10 cellular contexts compared by ENCODE assay signal in the genomic region with DNA sequence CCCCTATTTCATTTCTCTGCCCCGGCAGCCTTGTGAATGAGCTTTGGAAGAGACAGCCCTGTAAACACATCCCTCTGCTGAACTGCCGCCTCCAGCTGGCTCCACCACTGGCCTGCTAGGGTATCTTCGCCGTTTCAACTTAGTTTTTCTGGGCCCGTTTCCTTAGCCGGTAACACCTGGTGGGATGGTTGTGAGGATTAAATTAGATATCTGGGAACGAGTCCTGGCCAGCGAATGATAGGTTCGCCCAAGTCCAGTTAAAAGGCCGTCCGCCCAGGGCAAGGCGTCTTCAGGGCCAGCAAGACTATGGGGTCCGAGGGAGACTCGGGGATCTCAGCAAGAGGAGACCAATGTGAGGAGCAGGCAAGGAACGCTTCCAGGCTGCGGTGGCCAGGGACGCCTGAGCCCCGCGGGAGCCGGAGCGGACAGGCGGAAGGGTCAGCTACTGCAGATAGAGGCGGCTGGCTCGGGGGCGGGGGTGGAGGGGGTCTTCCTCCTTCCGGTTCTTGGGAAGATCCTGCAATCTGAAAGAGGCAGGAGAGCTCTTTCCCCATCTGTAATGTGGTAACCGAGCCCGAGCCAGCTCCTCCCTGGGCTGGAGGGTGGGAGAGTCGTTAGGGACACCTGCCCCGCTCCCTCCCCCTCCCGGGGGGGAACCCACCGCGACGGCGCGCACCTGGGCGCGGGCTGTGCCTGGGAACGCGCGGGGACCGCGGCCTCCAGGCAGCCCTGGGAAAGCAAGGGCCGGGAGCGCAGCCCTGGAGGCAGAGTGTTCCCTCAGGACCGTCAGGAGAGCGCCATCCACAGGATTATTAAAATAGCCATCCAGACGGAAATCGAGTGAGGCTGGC. TPM values are rescaled to one million over a fixed set of nuclear protein-coding genes. Genes with fewer than 3 reads are reported as not detected.
DNase-seq lines count a peak whose midpoint lies in the region; ATAC-seq and TF ChIP-seq lines count a peak whose summit lies in the region.
"Had no signal": no experiment of that assay in that cellular context is flagged by ENCODE, and none has a peak within 500 bp of the region (broad histone marks: within the 10 kb centered on the region; RNA-seq: fewer than 3 reads in every experiment).

No MANE protein-coding gene starts in this region.

- H3K4me1 ChIP-seq in GM23248 (ENCODE audit: insufficient read depth) (no peaks in the 10 kb centered on the region), rectal smooth muscle tissue (ENCODE audit: control insufficient read depth, insufficient read depth, low read length) (no peaks in the 10 kb centered on the region)

- H3K9me3 Mint-ChIP-seq in activated B cell treated with CpG ODN at 0.5 μM for 24 hours = no peaks in the 10 kb centered on the region
- no peaks in the 10 kb centered on the region for H3K9me3 Mint-ChIP-seq in activated T-helper 17 cell treated with anti-CD3 and anti-CD28 coated beads, Interleukin-2, amount 50 U/mL, for 72 hours
- H3K9me3 Mint-ChIP-seq: stimulated activated effector memory CD8-positive, alpha-beta T cell treated with anti-CD3 and anti-CD28 coated beads, Interleukin-12 subunit alpha, Interleukin-12 subunit beta, amount 100 ng/mL, for 72 hours had no signal

- H3K9ac ChIP-seq in GM23248 (no peak overlapping the region), rectal smooth muscle tissue (ENCODE audit: low read length) (no peak overlapping the region)

- H3K36me3 ChIP-seq in GM23248 (ENCODE audit: low read depth) (no peaks in the 10 kb centered on the region), rectal smooth muscle tissue (ENCODE audit: control insufficient read depth, insufficient read depth, low read length) (no peaks in the 10 kb centered on the region)

- peak overlapping the region; percentile 14 for H3K4me2 ChIP-seq in GM23248 (ENCODE audit: unreplicated experiment)

- H4K20me1 ChIP-seq in GM23248 (ENCODE audit: insufficient read depth) = no peaks in the 10 kb centered on the region

- H3K4me3 ChIP-seq in GM23248 (peak overlapping the region; percentile 31), rectal smooth muscle tissue (ENCODE audit: low read length) (peak overlapping the region; percentile 21)

- H3K9me3 ChIP-seq in GM23248 (ENCODE audit: low read depth) = no peaks in the 10 kb centered on the region

- no peaks in the 10 kb centered on the region for H3K27me3 ChIP-seq in GM23248 (replicated peaks; ENCODE audit: insufficient read depth)
- peaks cover 5% of the 10 kb centered on the region for H3K27me3 ChIP-seq in rectal smooth muscle tissue (ENCODE audit: control insufficient read depth, insufficient read depth, low read length)

- peak overlapping the region; percentile 67 for H2AFZ ChIP-seq in GM23248

- in situ Hi-C loops in GM23248 (cut with MboI) = no loop called here

- DNase-seq in GM23248 (peak; percentile 21), activated B cell treated with CpG ODN at 0.5 μM for 24 hours (no peak), iPS DF 19.7 (ENCODE audit: low read depth, low spot score) (peak; percentile 81)
- DNase-seq in activated CD8-positive, alpha-beta memory T cell treated with anti-CD3 and anti-CD28 coated beads, Interleukin-2, amount 50 U/mL, for 48 hours = no peak
- DNase-seq: activated CD4-positive, alpha-beta T cell treated with anti-CD3 and anti-CD28 coated beads, Interleukin-2, amount 50 U/mL, for 4 hours had no signal

- 10 to 13% methylated on average over 44 to 48 of the region's 49 CpGs for WGBS in GM23248 (ENCODE audit: low coverage in 1 of 2, low lambda C conversion rate in 2 of 2, missing lambda C conversion rate in 2 of 2), 2 experiments

- H3K27ac ChIP-seq in GM23248 = no peak overlapping the region
- H3K27ac ChIP-seq in rectal smooth muscle tissue (ENCODE audit: low read depth, low read length) = no peak overlapping the region

- H3K27ac Mint-ChIP-seq in activated B cell treated with CpG ODN at 0.5 μM for 24 hours = no peak overlapping the region
- no peak overlapping the region for H3K27ac Mint-ChIP-seq in activated T-helper 17 cell treated with anti-CD3 and anti-CD28 coated beads, Interleukin-2, amount 50 U/mL, for 72 hours
- H3K27ac Mint-ChIP-seq: stimulated activated effector memory CD8-positive, alpha-beta T cell treated with anti-CD3 and anti-CD28 coated beads, Interleukin-12 subunit alpha, Interleukin-12 subunit beta, amount 100 ng/mL, for 72 hours had no signal

- ATAC-seq in activated B cell treated with CpG ODN at 0.5 μM for 24 hours (ENCODE audit: low read depth) = no peak
- ATAC-seq in activated T-helper 17 cell treated with anti-CD3 and anti-CD28 coated beads, Interleukin-2, amount 50 U/mL, for 72 hours (replicated peaks) = no peak
- ATAC-seq in HG03460 (IDR thresholded peaks at IDR 0.05; ENCODE audit: unreplicated experiment) = no peak
- no peak for ATAC-seq in HG03045 (IDR thresholded peaks at IDR 0.05; ENCODE audit: unreplicated experiment)
- ATAC-seq: stimulated activated effector memory CD8-positive, alpha-beta T cell treated with anti-CD3 and anti-CD28 coated beads, Interleukin-12 subunit alpha, Interleukin-12 subunit beta, amount 100 ng/mL, for 72 hours had no signal

- intact Hi-C loops in activated B cell treated with CpG ODN at 0.5 μM for 24 hours (cut with micrococcal nuclease) = loop anchor here (1.0 kb wide), 1 partner anchor 19 kb away; no protein-coding TSS in a partner anchor

- no peaks in the 10 kb centered on the region for H3K9me2 ChIP-seq in GM23248 (ENCODE audit: insufficient read depth)

- POLR2A ChIA-PET in activated B cell treated with CpG ODN at 0.5 μM for 24 hours (lab: Charles Lee) = interaction anchor here (1.6 kb wide), 1 partner anchor 18 kb away, joined by 10 read pairs; a partner anchor contains a TSS

- H3F3A ChIP-seq in GM23248 (ENCODE audit: insufficient read depth) = no peaks in the 10 kb centered on the region

- TF ChIP-seq CTCF in activated B cell treated with CpG ODN at 0.5 μM for 24 hours (IDR thresholded peaks at IDR 0.05) = no peak

- H3K36me3 Mint-ChIP-seq in activated B cell treated with CpG ODN at 0.5 μM for 24 hours (ENCODE audit: low read depth) = no peaks in the 10 kb centered on the region
- no peaks in the 10 kb centered on the region for H3K36me3 Mint-ChIP-seq in activated T-helper 17 cell treated with anti-CD3 and anti-CD28 coated beads, Interleukin-2, amount 50 U/mL, for 72 hours (ENCODE audit: low read depth)
- H3K36me3 Mint-ChIP-seq: stimulated activated effector memory CD8-positive, alpha-beta T cell treated with anti-CD3 and anti-CD28 coated beads, Interleukin-12 subunit alpha, Interleukin-12 subunit beta, amount 100 ng/mL, for 72 hours had no signal

- H3K4me1 Mint-ChIP-seq in activated B cell treated with CpG ODN at 0.5 μM for 24 hours = peaks cover 8% of the 10 kb centered on the region
- H3K4me1 Mint-ChIP-seq in activated T-helper 17 cell treated with anti-CD3 and anti-CD28 coated beads, Interleukin-2, amount 50 U/mL, for 72 hours = no peaks in the 10 kb centered on the region
- H3K4me1 Mint-ChIP-seq: stimulated activated effector memory CD8-positive, alpha-beta T cell treated with anti-CD3 and anti-CD28 coated beads, Interleukin-12 subunit alpha, Interleukin-12 subunit beta, amount 100 ng/mL, for 72 hours had no signal

- CTCF ChIA-PET in activated B cell treated with CpG ODN at 0.5 μM for 24 hours (lab: Charles Lee) = interaction anchor here (1.1 kb wide), 1 partner anchor 232 kb away, joined by 4 read pairs; no protein-coding TSS in a partner anchor

- no peaks in the 10 kb centered on the region for H3K79me2 ChIP-seq in GM23248 (ENCODE audit: insufficient read depth)

- peak overlapping the region; percentile 61 for H3K4me3 Mint-ChIP-seq in activated B cell treated with CpG ODN at 0.5 μM for 24 hours
- H3K4me3 Mint-ChIP-seq in activated T-helper 17 cell treated with anti-CD3 and anti-CD28 coated beads, Interleukin-2, amount 50 U/mL, for 72 hours = no peak overlapping the region
- H3K4me3 Mint-ChIP-seq: stimulated activated effector memory CD8-positive, alpha-beta T cell treated with anti-CD3 and anti-CD28 coated beads, Interleukin-12 subunit alpha, Interleukin-12 subunit beta, amount 100 ng/mL, for 72 hours had no signal

- H3K27me3 Mint-ChIP-seq in activated B cell treated with CpG ODN at 0.5 μM for 24 hours = no peaks in the 10 kb centered on the region
- peaks cover 8% of the 10 kb centered on the region for H3K27me3 Mint-ChIP-seq in activated T-helper 17 cell treated with anti-CD3 and anti-CD28 coated beads, Interleukin-2, amount 50 U/mL, for 72 hours

RNA-seq across cellular contexts. Expression of a gene that starts 4.5 kb away (rescaled TPM):
- total RNA-seq in GM23248 (2014; rRNA removed; shearing (Covaris generic)) = not detected in 2 replicates
- polyA plus RNA-seq in GM23248 (2016; fragmentation: Nextera tagmentation; extraction: Ambion mirVana) = not detected in 2 replicates
- total RNA-seq in activated B cell treated with CpG ODN at 0.5 μM for 24 hours = not detected in 2 replicates
- not detected for total RNA-seq in activated T-helper 17 cell treated with anti-CD3 and anti-CD28 coated beads, Interleukin-2, amount 50 U/mL, for 72 hours

RNA-seq across cellular contexts. Expression of a gene that starts 17.9 kb away (rescaled TPM):
- 41.4 and 45.1 TPM in 2 replicates for total RNA-seq in GM23248 (2014; rRNA removed; shearing (Covaris generic))
- 58.6 and 63.6 TPM in 2 replicates for polyA plus RNA-seq in GM23248 (2016; fragmentation: Nextera tagmentation; extraction: Ambion mirVana)
- total RNA-seq in activated B cell treated with CpG ODN at 0.5 μM for 24 hours = 120 and 121 TPM in 2 replicates
- total RNA-seq in activated T-helper 17 cell treated with anti-CD3 and anti-CD28 coated beads, Interleukin-2, amount 50 U/mL, for 72 hours = 10 to 100 TPM; 28.5 to 30.5 TPM

RNA-seq across cellular contexts. Expression of a gene that starts 32.0 kb away (rescaled TPM):
- total RNA-seq in GM23248 (2014; rRNA removed; shearing (Covaris generic)) = 112 and 133 TPM in 2 replicates
- 88.2 and 92.0 TPM in 2 replicates for polyA plus RNA-seq in GM23248 (2016; fragmentation: Nextera tagmentation; extraction: Ambion mirVana)
- 94.5 and 110 TPM in 2 replicates for total RNA-seq in activated B cell treated with CpG ODN at 0.5 μM for 24 hours
- total RNA-seq in activated T-helper 17 cell treated with anti-CD3 and anti-CD28 coated beads, Interleukin-2, amount 50 U/mL, for 72 hours = 100 to 1,000 TPM; 116 to 150 TPM

RNA-seq across cellular contexts. Expression of a gene that starts 49.2 kb away (rescaled TPM):
- not detected in 2 replicates for total RNA-seq in GM23248 (2014; rRNA removed; shearing (Covaris generic))
- not detected in 2 replicates for polyA plus RNA-seq in GM23248 (2016; fragmentation: Nextera tagmentation; extraction: Ambion mirVana)
- total RNA-seq in activated B cell treated with CpG ODN at 0.5 μM for 24 hours = 1.7 and 2.3 TPM in 2 replicates
- total RNA-seq in activated T-helper 17 cell treated with anti-CD3 and anti-CD28 coated beads, Interleukin-2, amount 50 U/mL, for 72 hours = under 1 TPM; 0.24 to 0.30 TPM

Comparison
In these comparisons a context has a peak if more than half of its experiments do, and no peak if none do; other contexts are left out.
1. DNase-seq: peak in GM23248 (single experiment) and iPS DF 19.7 (single experiment); none in activated B cell treated with CpG ODN at 0.5 μM for 24 hours (single experiment) and activated CD8-positive, alpha-beta memory T cell treated with anti-CD3 and anti-CD28 coated beads, Interleukin-2, amount 50 U/mL, for 48 hours (single experiment).